8 cellular contexts compared by ENCODE assay signal in the genomic region with DNA sequence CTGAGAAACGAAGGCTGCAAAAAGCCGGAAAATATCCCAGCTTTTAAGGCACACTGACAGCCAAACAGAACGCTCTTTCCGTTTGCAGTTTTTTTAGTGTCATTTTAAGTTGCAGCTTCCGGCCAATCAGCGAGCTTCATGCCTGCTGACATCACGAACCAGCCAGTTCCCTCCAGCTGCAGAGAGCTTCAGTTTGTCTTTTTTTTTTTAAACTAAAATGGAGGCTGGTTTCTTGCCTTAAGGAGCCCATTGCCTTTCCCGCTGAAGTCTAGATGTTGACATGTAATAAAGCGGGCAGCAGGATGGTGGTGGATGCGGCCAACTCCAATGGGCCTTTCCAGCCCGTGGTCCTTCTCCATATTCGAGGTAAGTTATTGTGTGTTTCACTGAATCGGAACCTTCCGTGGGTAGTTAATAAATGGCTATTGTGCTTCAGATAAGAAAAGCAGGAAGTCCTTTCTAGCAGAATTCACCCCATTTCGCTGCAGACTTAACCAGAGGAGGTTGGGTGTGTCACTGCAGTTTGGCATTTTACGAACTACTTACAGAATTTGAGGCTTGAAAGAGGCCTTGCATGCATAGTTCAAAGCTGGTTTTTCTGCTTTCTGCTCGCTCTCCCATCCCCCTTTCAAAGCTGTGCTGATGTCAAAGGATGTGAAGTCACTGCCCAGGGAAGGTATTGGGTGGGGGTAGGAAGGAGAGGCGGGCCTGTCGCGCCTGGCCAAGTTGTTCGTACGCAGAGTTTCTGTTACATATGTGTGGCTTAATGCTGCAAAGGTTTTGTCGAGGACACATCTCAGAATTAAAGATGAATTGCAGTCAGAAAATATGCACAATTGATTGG. TPM values are rescaled to one million over a fixed set of nuclear protein-coding genes. Genes with fewer than 3 reads are reported as not detected.
DNase-seq lines count a peak whose midpoint lies in the region; ATAC-seq and TF ChIP-seq lines count a peak whose summit lies in the region.

No MANE protein-coding gene starts in this region.

- DNase-seq in GM10248 (ENCODE audit: extremely low spot score) (peak; percentile 86), NB4 (ENCODE audit: low read depth) (peak; percentile 94), SK-N-DZ (ENCODE audit: low spot score) (peak; percentile 83), globus pallidus (ENCODE audit: low spot score) (peak; percentile 96), non-pigmented ciliary epithelial cell (ENCODE audit: low read depth) (peak; percentile 88), tibial artery (peak; percentile 89 to 94)

- H3K4me3 ChIP-seq in NB4 (ENCODE audit: low read depth, low read length) (peak overlapping the region; percentile 99), tibial artery (peak overlapping the region; percentile 72 to 73)

- TF ChIP-seq CTCF in GM10248 (IDR thresholded peaks at IDR 0.05; ENCODE audit: control extremely low read depth, extremely low read depth, low read depth, missing control alignments) (no peak), NB4 (IDR thresholded peaks at IDR 0.05; ENCODE audit: low read depth, low read length) (no peak), tibial artery (IDR thresholded peaks at IDR 0.05) (no peak)

- H3K27me3 Mint-ChIP-seq in activated naive CD4-positive, alpha-beta T cell treated with anti-CD3 and anti-CD28 coated beads, Interleukin-2, amount 50 U/mL, for 24 hours = no peaks in the 10 kb centered on the region

- H3K27ac Mint-ChIP-seq in activated naive CD4-positive, alpha-beta T cell treated with anti-CD3 and anti-CD28 coated beads, Interleukin-2, amount 50 U/mL, for 24 hours = peak overlapping the region; percentile 99

- H3K27ac ChIP-seq in tibial artery = peak overlapping the region; percentile 95 to 97

- peaks cover 0 to 40% (median 23%) of the 10 kb centered on the region in 4 donors for H3K4me1 ChIP-seq in tibial artery

- TF ChIP-seq POLR2A in NB4 (IDR thresholded peaks at IDR 0.05; ENCODE audit: extremely low read depth, insufficient read length) = peak; percentile 56

- POLR2A ChIA-PET in GM10248 (lab: Yijun Ruan, JAX) = interaction anchor here (0.5 to 1.5 kb wide), 7 partner anchors 14 to 551 kb away, joined by 3 to 8 read pairs (median 4); no protein-coding TSS in a partner anchor

- no peaks in the 10 kb centered on the region for H3K9me3 Mint-ChIP-seq in activated naive CD4-positive, alpha-beta T cell treated with anti-CD3 and anti-CD28 coated beads, Interleukin-2, amount 50 U/mL, for 24 hours

- no peaks in the 10 kb centered on the region for H3K27me3 ChIP-seq in tibial artery

- H3K36me3 Mint-ChIP-seq in activated naive CD4-positive, alpha-beta T cell treated with anti-CD3 and anti-CD28 coated beads, Interleukin-2, amount 50 U/mL, for 24 hours = peaks cover 8% of the 10 kb centered on the region

- peak overlapping the region; percentile 99 for H3K4me3 Mint-ChIP-seq in activated naive CD4-positive, alpha-beta T cell treated with anti-CD3 and anti-CD28 coated beads, Interleukin-2, amount 50 U/mL, for 24 hours

- intact Hi-C loops in tibial artery (cut with DNase I; ENCODE audit: low total_unique reads) = no loop called here

- no peaks in the 10 kb centered on the region for H3K36me3 ChIP-seq in tibial artery

- CTCF ChIA-PET in GM10248 (lab: Yijun Ruan, JAX) = interaction anchor here (0.7 to 1.8 kb wide), 6 partner anchors 9 to 39 kb away, joined by 3 to 9 read pairs (median 4); no protein-coding TSS in a partner anchor

- no peaks in the 10 kb centered on the region for H3K9me3 ChIP-seq in tibial artery

- H3K4me1 Mint-ChIP-seq in activated naive CD4-positive, alpha-beta T cell treated with anti-CD3 and anti-CD28 coated beads, Interleukin-2, amount 50 U/mL, for 24 hours = peaks cover 55% of the 10 kb centered on the region

- peak; percentile 86 for ATAC-seq in HG02588 (IDR thresholded peaks at IDR 0.05; ENCODE audit: unreplicated experiment)

RNA-seq across cellular contexts. Expression of a gene that starts 48.4 kb away (rescaled TPM):
- 33.0 and 34.3 TPM in 2 replicates for polyA plus RNA-seq in SK-N-DZ (2014; cell fraction: cytosol; rRNA removed)
- polyA plus RNA-seq in SK-N-DZ (2014; cell fraction: nucleus; rRNA removed) = 31.6 and 43.3 TPM in 2 replicates

Comparison
In these comparisons a context has a peak if more than half of its experiments do, and no peak if none do; other contexts are left out.
1. Peak in every context shown above with its lines: DNase-seq, ATAC-seq, H3K4me3 ChIP-seq and H3K27ac ChIP-seq.